Comparison of ENCODE assay signal across 22 cellular contexts in the genomic region with DNA sequence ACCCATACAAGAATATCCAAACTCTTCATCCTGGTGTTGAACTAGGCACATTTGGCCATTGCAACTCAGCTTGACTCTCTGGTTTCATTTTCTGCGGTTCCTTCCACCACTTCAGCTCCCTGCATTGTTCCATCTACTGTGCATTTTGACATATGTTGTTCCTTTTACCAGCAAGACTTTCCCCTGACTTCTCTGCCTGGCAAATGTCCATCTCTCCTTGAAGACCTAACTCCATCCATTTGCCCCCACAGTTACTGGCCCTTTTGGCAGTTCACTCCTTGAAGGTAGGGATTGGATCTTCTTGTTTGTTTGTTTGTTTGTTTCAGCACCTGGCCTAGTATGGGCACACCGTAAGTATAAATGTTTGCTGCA. TPM values are rescaled to one million over a fixed set of nuclear protein-coding genes. Genes with fewer than 3 reads are reported as not detected.
DNase-seq lines count a peak whose midpoint lies in the region; ATAC-seq, FAIRE-seq and TF ChIP-seq lines count a peak whose summit lies in the region.
"Had no signal": no experiment of that assay in that cellular context is flagged by ENCODE, and none has a peak within 500 bp of the region (broad histone marks: within the 10 kb centered on the region; RNA-seq: fewer than 3 reads in every experiment).

No MANE protein-coding gene starts in this region.

- no peak for TF ChIP-seq POLR2A in GM12891 (IDR thresholded peaks at IDR 0.05; ENCODE audit: low read depth, low read length)

- TF ChIP-seq CTCF in bronchial epithelial cell (IDR thresholded peaks at IDR 0.05; ENCODE audit: insufficient read depth, low read length, severe bottlenecking) (no peak), progenitor cell of endocrine pancreas (IDR thresholded peaks at IDR 0.05; ENCODE audit: unreplicated experiment) (no peak)

- no peaks in the 10 kb centered on the region for H3K36me3 Mint-ChIP-seq in progenitor cell of endocrine pancreas (ENCODE audit: insufficient read depth)

- no peak overlapping the region for H3K4me3 ChIP-seq in bronchial epithelial cell (ENCODE audit: low read depth, low read length)
- H3K4me3 ChIP-seq: GM12878, GM23248, SJCRH30 had no signal

- H3K27ac ChIP-seq in layer of hippocampus (ENCODE audit: low read depth, low read length) = peak overlapping the region; percentile 85
- H3K27ac ChIP-seq: GM23248 had no signal

- H3K27me3 Mint-ChIP-seq in progenitor cell of endocrine pancreas = peaks cover 35% of the 10 kb centered on the region

- H3K27ac Mint-ChIP-seq in progenitor cell of endocrine pancreas = peak overlapping the region; percentile 17
- H3K27ac Mint-ChIP-seq: CD4-positive, alpha-beta T cell had no signal

- no peak overlapping the region for H3K4me3 Mint-ChIP-seq in progenitor cell of endocrine pancreas (ENCODE audit: low read depth)
- H3K4me3 Mint-ChIP-seq: CD4-positive, alpha-beta T cell had no signal

- DNase-seq in GM12891 (ENCODE audit: insufficient read length, low spot score) (no peak), bronchial epithelial cell (ENCODE audit: low read depth) (no peak), progenitor cell of endocrine pancreas (ENCODE audit: low spot score, unreplicated experiment) (no peak), SHP77 (lab: John Stamatoyannopoulos, UW) (no peak), cerebellum (ENCODE audit: low spot score) (no peak)
- no peak for DNase-seq in activated CD4-positive, alpha-beta T cell treated with anti-CD3 and anti-CD28 coated beads for 48 hours
- DNase-seq: CD4-positive, alpha-beta T cell; DMS153; EL; GM23248; KBM-7; NCI-H1105 treated with DMSO at 0.1 percent for 48 hours; NCI-H1694 treated with DMSO at 0.1 percent for 48 hours; NCI-H226; NCI-H524 treated with DMSO at 0.1 percent for 48 hours; PC-3 had no signal

- no peaks in the 10 kb centered on the region for H3K9me3 Mint-ChIP-seq in progenitor cell of endocrine pancreas (ENCODE audit: low read depth)
- H3K9me3 Mint-ChIP-seq: CD4-positive, alpha-beta T cell had no signal

- FAIRE-seq in GM12891 (lab: Jason Lieb, UNC) (peak; percentile 5), bronchial epithelial cell (lab: Jason Lieb, UNC) (peak; percentile 93)
- FAIRE-seq: A204.1, GM12878, HepG2 had no signal

- no peak for ATAC-seq in HG03442 (IDR thresholded peaks at IDR 0.05; ENCODE audit: unreplicated experiment)
- ATAC-seq: GM12878, HepG2 had no signal

- H3K4me1 Mint-ChIP-seq in progenitor cell of endocrine pancreas (ENCODE audit: low read depth) = peaks cover 14% of the 10 kb centered on the region

- H3K27me3 ChIP-seq in bronchial epithelial cell (ENCODE audit: control insufficient read depth, insufficient read depth, low read length) = no peaks in the 10 kb centered on the region
- no peaks in the 10 kb centered on the region for H3K27me3 ChIP-seq in layer of hippocampus (ENCODE audit: control insufficient read depth, insufficient read depth, low read length)
- H3K27me3 ChIP-seq: SJCRH30 had no signal

- no peaks in the 10 kb centered on the region for H3K36me3 ChIP-seq in bronchial epithelial cell (ENCODE audit: control insufficient read depth, insufficient read depth, low read length)
- H3K36me3 ChIP-seq: SJCRH30 had no signal

TF ChIP-seq in GM12891, 5 proteins besides CTCF, POLR2A, EP300 and RAD21:
- no peak for TF ChIP-seq POU2F2 (IDR thresholded peaks at IDR 0.05; ENCODE audit: low read depth, low read length)
- TF ChIP-seq TAF1 (IDR thresholded peaks at IDR 0.05; ENCODE audit: low read depth, low read length) = no peak
- TF ChIP-seq POLR2AphosphoS5 (IDR thresholded peaks at IDR 0.05; ENCODE audit: low read depth, low read length) = no peak
- no peak for TF ChIP-seq PAX5 (IDR thresholded peaks at IDR 0.05; ENCODE audit: insufficient read depth, low read length, severe bottlenecking)
- no peak for TF ChIP-seq SPI1 (IDR thresholded peaks at IDR 0.05; ENCODE audit: low read depth, low read length)

RNA-seq across cellular contexts. Expression of a gene that starts 8.7 kb away (rescaled TPM):
- 0.28 TPM for polyA plus RNA-seq in GM12891 (2012; ENCODE audit: low read depth, missing spikeins)
- total RNA-seq in bronchial epithelial cell (1.0 and 1.3 TPM in 2 replicates), progenitor cell of endocrine pancreas (0.50 and 0.87 TPM in 2 replicates), cerebellum (2.1 TPM)
- total RNA-seq: HepG2 had no signal
- polyA plus RNA-seq: HepG2 had no signal

RNA-seq across cellular contexts. Expression of a gene that starts 56.7 kb away (rescaled TPM):
- 92.5 TPM for polyA plus RNA-seq in GM12891 (2012; ENCODE audit: low read depth, missing spikeins)
- total RNA-seq in bronchial epithelial cell (152 and 185 TPM in 2 replicates), progenitor cell of endocrine pancreas (46.3 and 51.6 TPM in 2 replicates), cerebellum (57.2 TPM)
